Comparison of ENCODE assay signal across 12 cellular contexts in genomic region chr11:278001-278951, GRCh38. TPM values are rescaled to one million over a fixed set of nuclear protein-coding genes. Genes with fewer than 3 reads are reported as not detected.
A peak's percentile ranks its signal among the peaks of the same experiment; 100 is the strongest.
DNase-seq lines count a peak whose midpoint lies in the region; ATAC-seq and TF ChIP-seq lines count a peak whose summit lies in the region.
"Had no signal": no experiment of that assay in that cellular context is flagged by ENCODE, and none has a peak within 500 bp of the region (broad histone marks: within the 10 kb centered on the region; RNA-seq: fewer than 3 reads in every experiment).

Gene NLRP6 (plus strand): TSS chr11:278407. CDS start chr11:278570, 163 bp downstream.

- H3K27ac ChIP-seq in GM23338 (ENCODE audit: low read depth) (no peak within 1 kb of the TSS), neural progenitor cell (no peak within 1 kb of the TSS)

- TF ChIP-seq CTCF in CD14-positive monocyte (IDR thresholded peaks at IDR 0.05) (no peak), GM23338 (conservative IDR thresholded peaks at IDR 0.05; ENCODE audit: low read depth in 2 of 2) (no peak), neural progenitor cell (IDR thresholded peaks at IDR 0.05) (no peak)

- H3K4me1 Mint-ChIP-seq in CD14-positive monocyte (peaks cover 34% of the 10 kb centered on the region), GM23338 (peaks cover 23% of the 10 kb centered on the region), neural progenitor cell (peaks cover 9% of the 10 kb centered on the region)
- H3K4me1 Mint-ChIP-seq in dendritic cell treated with granulocyte-macrophage colony-stimulating factor and Interleukin-4, amounts not matched to agents 40 ng/mL and 50 ng/mL, for 4 days (ENCODE audit: low read depth) = peaks cover 64% of the 10 kb centered on the region

- H3K4me2 ChIP-seq in GM23338 = peak within 1 kb of the TSS; percentile 74; the same call in 1 of the 2 replicates
- no peak within 1 kb of the TSS for H3K4me2 ChIP-seq in neural progenitor cell

- H3K27ac Mint-ChIP-seq in CD14-positive monocyte (peak within 1 kb of the TSS in 2 of 7 donors; percentile 65 to 78), GM23338 (no peak within 1 kb of the TSS), neural progenitor cell (no peak within 1 kb of the TSS)
- peak within 1 kb of the TSS; percentile 58 for H3K27ac Mint-ChIP-seq in dendritic cell treated with granulocyte-macrophage colony-stimulating factor and Interleukin-4, amounts not matched to agents 40 ng/mL and 50 ng/mL, for 4 days

- H3K36me3 ChIP-seq in GM23338 (ENCODE audit: insufficient read depth) (no peaks in the 10 kb centered on the region), neural progenitor cell (no peaks in the 10 kb centered on the region)
- H3K36me3 ChIP-seq: tibial nerve had no signal

- H3F3A ChIP-seq in GM23338 (replicated peaks; ENCODE audit: low read depth) = no peaks in the 10 kb centered on the region; the same call in 1 of the 2 replicates
- H3F3A ChIP-seq in neural progenitor cell (ENCODE audit: low read depth) = no peaks in the 10 kb centered on the region

- H3K9ac ChIP-seq in neural progenitor cell = no peak within 1 kb of the TSS

- H4K20me1 ChIP-seq in GM23338 (replicated peaks; ENCODE audit: insufficient read depth) (no peaks in the 10 kb centered on the region), neural progenitor cell (ENCODE audit: low read depth) (no peaks in the 10 kb centered on the region)

- H3K4me3 Mint-ChIP-seq in CD14-positive monocyte = peak within 1 kb of the TSS; percentile 53 to 88
- peak within 1 kb of the TSS; percentile 10; the same call in 1 of the 3 replicates for H3K4me3 Mint-ChIP-seq in GM23338
- H3K4me3 Mint-ChIP-seq in dendritic cell treated with granulocyte-macrophage colony-stimulating factor and Interleukin-4, amounts not matched to agents 40 ng/mL and 50 ng/mL, for 4 days = no peak within 1 kb of the TSS
- peak within 1 kb of the TSS; percentile 28 for H3K4me3 Mint-ChIP-seq in neural progenitor cell

- peak within 1 kb of the TSS; percentile 51 for H3K4me3 ChIP-seq in GM23338
- H3K4me3 ChIP-seq in neural progenitor cell = no peak within 1 kb of the TSS

- peaks cover 46 to 64% (median 50%) of the 10 kb centered on the region in 3 donors for H3K27me3 Mint-ChIP-seq in CD14-positive monocyte (ENCODE audit: low read depth in 3 of 3)
- peaks cover 50% of the 10 kb centered on the region for H3K27me3 Mint-ChIP-seq in GM23338 (ENCODE audit: insufficient read depth, low read depth, poor library complexity)
- peaks cover 69% of the 10 kb centered on the region for H3K27me3 Mint-ChIP-seq in dendritic cell treated with granulocyte-macrophage colony-stimulating factor and Interleukin-4, amounts not matched to agents 40 ng/mL and 50 ng/mL, for 4 days
- peaks cover 12% of the 10 kb centered on the region for H3K27me3 Mint-ChIP-seq in neural progenitor cell (ENCODE audit: insufficient read depth, low read depth)

- H3K27me3 ChIP-seq in GM23338 (ENCODE audit: insufficient read depth) (peaks cover 54% of the 10 kb centered on the region), neural progenitor cell (peaks cover 8% of the 10 kb centered on the region)

- H3K4me1 ChIP-seq in GM23338 (ENCODE audit: insufficient read depth) (no peaks in the 10 kb centered on the region), neural progenitor cell (no peaks in the 10 kb centered on the region)

- H2AFZ ChIP-seq in GM23338 = no peak within 1 kb of the TSS
- H2AFZ ChIP-seq in neural progenitor cell (replicated peaks) = no peak within 1 kb of the TSS

- intact Hi-C loops in CD14-positive monocyte (cut with micrococcal nuclease) = no loop called here
- intact Hi-C loops in dendritic cell treated with granulocyte-macrophage colony-stimulating factor and Interleukin-4, amounts not matched to agents 40 ng/mL and 50 ng/mL, for 4 days (cut with micrococcal nuclease) = no loop called here

- DNase-seq in CD14-positive monocyte (ENCODE audit: low spot score) (no peak), GM23338 (ENCODE audit: low spot score) (no peak), neural progenitor cell (ENCODE audit: low spot score) (no peak), GM03348 (ENCODE audit: low spot score) (no peak), NCI-H524 treated with DMSO at 0.1 percent for 48 hours (lab: John Stamatoyannopoulos, UW) (no peak), NAMALWA (ENCODE audit: low spot score) (no peak)
- DNase-seq: NCI-H524; stimulated activated CD4-positive, alpha-beta T cell treated with anti-CD3 and anti-CD28 coated beads, Interleukin-1b, Interleukin-23, amount 100 ng/mL, for 48 hours had no signal

- no peaks in the 10 kb centered on the region for H3K9me2 ChIP-seq in GM23338 (ENCODE audit: insufficient read depth)

- H3K79me2 ChIP-seq in GM23338 (replicated peaks; ENCODE audit: insufficient read depth) = no peaks in the 10 kb centered on the region
- no peaks in the 10 kb centered on the region for H3K79me2 ChIP-seq in neural progenitor cell (ENCODE audit: low read depth)

- peaks cover 14 to 16% of the 10 kb centered on the region in 2 donors for H3K36me3 Mint-ChIP-seq in CD14-positive monocyte
- H3K36me3 Mint-ChIP-seq in GM23338 (ENCODE audit: low read depth) = no peaks in the 10 kb centered on the region; the same call in 2 of the 3 replicates
- no peaks in the 10 kb centered on the region for H3K36me3 Mint-ChIP-seq in dendritic cell treated with granulocyte-macrophage colony-stimulating factor and Interleukin-4, amounts not matched to agents 40 ng/mL and 50 ng/mL, for 4 days (ENCODE audit: low read depth)
- H3K36me3 Mint-ChIP-seq in neural progenitor cell = no peaks in the 10 kb centered on the region

- no peaks in the 10 kb centered on the region for H3K9me3 ChIP-seq in neural progenitor cell (ENCODE audit: low read depth)

- H3K9me3 Mint-ChIP-seq in CD14-positive monocyte (peaks cover 0 to 25% (median 18%) of the 10 kb centered on the region in 7 donors), GM23338 (no peaks in the 10 kb centered on the region), neural progenitor cell (peaks cover 5% of the 10 kb centered on the region)
- no peaks in the 10 kb centered on the region for H3K9me3 Mint-ChIP-seq in dendritic cell treated with granulocyte-macrophage colony-stimulating factor and Interleukin-4, amounts not matched to agents 40 ng/mL and 50 ng/mL, for 4 days

- ATAC-seq in GM23338 (no peak), GM21723 (IDR thresholded peaks at IDR 0.05; ENCODE audit: unreplicated experiment) (no peak)

TF ChIP-seq in GM23338, 12 proteins besides CTCF, POLR2A, EP300 and RAD21 (continues in another document):
- TF ChIP-seq STAT1 (IDR thresholded peaks at IDR 0.05; ENCODE audit: unreplicated experiment) = no peak
- no peak for TF ChIP-seq REST (IDR thresholded peaks at IDR 0.05; ENCODE audit: unreplicated experiment)
- TF ChIP-seq EZH2 (IDR thresholded peaks at IDR 0.05; ENCODE audit: low read depth, unreplicated experiment) = no peak
- no peak for TF ChIP-seq EZH2phosphoT487 (IDR thresholded peaks at IDR 0.05; ENCODE audit: unreplicated experiment)

RNA-seq across cellular contexts. Expression of gene NLRP6, which starts in this region (rescaled TPM):
- under 1 TPM; 0.10 to 0.24 TPM for polyA plus RNA-seq in CD14-positive monocyte
- total RNA-seq in GM23338 (2014; rRNA removed; shearing (Covaris generic)) = 0.73 TPM in 1 of 2 replicates, not detected in the other
- polyA plus RNA-seq in GM23338 (2016; fragmentation: Nextera tagmentation; extraction: Ambion mirVana) = 0.15 TPM in 1 of 2 replicates, not detected in the other
- not detected in 2 replicates for total RNA-seq in neural progenitor cell (ENCODE audit: low replicate concordance)
- polyA plus RNA-seq: neural cell had no signal
